In the genomic region with DNA sequence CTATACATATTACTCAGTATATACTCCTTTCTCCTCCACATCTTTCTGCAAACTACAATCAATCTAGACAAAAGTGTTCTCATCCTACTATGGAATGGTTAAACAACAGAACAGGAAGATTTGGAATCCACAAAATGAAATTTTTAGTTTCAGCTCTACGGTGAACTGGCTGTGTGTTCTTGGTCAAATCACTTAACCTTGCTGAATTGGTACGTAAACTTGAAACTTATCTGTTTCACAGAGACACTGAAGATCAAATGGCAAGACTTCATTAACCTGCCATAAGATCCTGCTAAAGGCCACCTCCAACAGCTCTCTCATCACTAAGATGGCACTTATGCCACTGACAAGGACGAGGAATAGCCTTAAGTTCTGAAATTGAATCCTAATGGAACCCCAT, we compare ENCODE assay signal across 11 cellular contexts. TPM values are rescaled to one million over a fixed set of nuclear protein-coding genes. Genes with fewer than 3 reads are reported as not detected.
A peak's percentile ranks its signal among the peaks of the same experiment; 100 is the strongest.
DNase-seq lines count a peak whose midpoint lies in the region; ATAC-seq, FAIRE-seq and TF ChIP-seq lines count a peak whose summit lies in the region.
"Had no signal": no experiment of that assay in that cellular context is flagged by ENCODE, and none has a peak within 500 bp of the region (broad histone marks: within the 10 kb centered on the region; RNA-seq: fewer than 3 reads in every experiment).

No MANE protein-coding gene starts in this region.

- no peaks in the 10 kb centered on the region for H3K27me3 ChIP-seq in keratinocyte (ENCODE audit: control insufficient read depth, extremely low read depth, insufficient read depth, low read length)
- peaks cover 7% of the 10 kb centered on the region for H3K27me3 ChIP-seq in suprapubic skin

- H3K9me3 Mint-ChIP-seq in activated naive CD4-positive, alpha-beta T cell treated with anti-CD3 and anti-CD28 coated beads for 36 hours, result peaks cover under 1% of the 10 kb centered on the region
- H3K9me3 Mint-ChIP-seq in activated T-helper 17 cell treated with anti-CD3 and anti-CD28 coated beads, Interleukin-2, amount 50 U/mL, for 72 hours, result no peaks in the 10 kb centered on the region

- H3K4me3 ChIP-seq in keratinocyte (ENCODE audit: control insufficient read depth in 2 of 3, extremely low read depth in 1 of 3, insufficient read depth in 2 of 3, low read depth in 1 of 3, low read length in 3 of 3) (peak overlapping the region; percentile 74 to 87 (median 85)), suprapubic skin (peak overlapping the region; percentile 86)

- DNase-seq in activated naive CD4-positive, alpha-beta T cell treated with anti-CD3 and anti-CD28 coated beads for 36 hours, result no peak
- DNase-seq in activated naive CD4-positive, alpha-beta T cell (lab: John Stamatoyannopoulos, UW), result no peak
- DNase-seq in keratinocyte (ENCODE audit: low read depth, low spot score) (no peak), suprapubic skin (ENCODE audit: low spot score in 2 of 2) (no peak), 8988T (no peak), SK-N-DZ (ENCODE audit: low spot score) (no peak)
- DNase-seq: foreskin melanocyte, WERI-Rb-1 had no signal

- no peak for TF ChIP-seq POLR2A in suprapubic skin (IDR thresholded peaks at IDR 0.05)

- peak overlapping the region; percentile 90 for H3K4me2 ChIP-seq in keratinocyte (ENCODE audit: control insufficient read depth, extremely low read depth, insufficient read depth, low read depth, low read length)

- peaks cover 6 to 13% of the 10 kb centered on the region in 2 experiments for H3K36me3 ChIP-seq in keratinocyte (ENCODE audit: control insufficient read depth in 2 of 2, extremely low read depth in 1 of 2, insufficient read depth in 2 of 2, low read length in 2 of 2)
- peaks cover 11% of the 10 kb centered on the region for H3K36me3 ChIP-seq in suprapubic skin

- dilution Hi-C loops in keratinocyte (cut with MboI; ENCODE audit: extremely low pct_ligation_motif_present, low sequenced_read_pairs), result no loop called here

- no peaks in the 10 kb centered on the region for H3K27me3 Mint-ChIP-seq in activated naive CD4-positive, alpha-beta T cell treated with anti-CD3 and anti-CD28 coated beads for 36 hours (ENCODE audit: low read depth)
- H3K27me3 Mint-ChIP-seq in activated T-helper 17 cell treated with anti-CD3 and anti-CD28 coated beads, Interleukin-2, amount 50 U/mL, for 72 hours, result no peaks in the 10 kb centered on the region

- H3K9me3 ChIP-seq in keratinocyte (ENCODE audit: control insufficient read depth, low read depth, low read length) (no peaks in the 10 kb centered on the region), suprapubic skin (no peaks in the 10 kb centered on the region)

- ATAC-seq in activated T-helper 17 cell treated with anti-CD3 and anti-CD28 coated beads, Interleukin-2, amount 50 U/mL, for 72 hours (replicated peaks), result no peak
- no peak for ATAC-seq in GM19035 (IDR thresholded peaks at IDR 0.05; ENCODE audit: unreplicated experiment)

- H3K36me3 Mint-ChIP-seq in activated naive CD4-positive, alpha-beta T cell treated with anti-CD3 and anti-CD28 coated beads for 36 hours (ENCODE audit: low read depth), result peaks cover 23% of the 10 kb centered on the region
- H3K36me3 Mint-ChIP-seq in activated T-helper 17 cell treated with anti-CD3 and anti-CD28 coated beads, Interleukin-2, amount 50 U/mL, for 72 hours (ENCODE audit: low read depth), result peaks cover 51% of the 10 kb centered on the region

- H3K4me1 Mint-ChIP-seq in activated naive CD4-positive, alpha-beta T cell treated with anti-CD3 and anti-CD28 coated beads for 36 hours (ENCODE audit: low read depth), result peaks cover 53% of the 10 kb centered on the region
- peaks cover 36% of the 10 kb centered on the region for H3K4me1 Mint-ChIP-seq in activated T-helper 17 cell treated with anti-CD3 and anti-CD28 coated beads, Interleukin-2, amount 50 U/mL, for 72 hours

- H3K27ac Mint-ChIP-seq in activated naive CD4-positive, alpha-beta T cell treated with anti-CD3 and anti-CD28 coated beads for 36 hours, result no peak overlapping the region
- H3K27ac Mint-ChIP-seq in activated T-helper 17 cell treated with anti-CD3 and anti-CD28 coated beads, Interleukin-2, amount 50 U/mL, for 72 hours, result peak overlapping the region; percentile 87

- CTCF ChIA-PET in activated naive CD4-positive, alpha-beta T cell treated with anti-CD3 and anti-CD28 coated beads for 36 hours (lab: Charles Lee), result interaction anchor here (0.5 to 2.6 kb wide), 4 partner anchors 9 to 248 kb away, joined by 3 to 9 read pairs (median 6); no protein-coding TSS in a partner anchor

- no peak for TF ChIP-seq CTCF in keratinocyte (optimal IDR thresholded peaks at IDR 0.05 in 1 of 3, IDR thresholded peaks at IDR 0.05 in 1 of 3, conservative IDR thresholded peaks at IDR 0.05 in 1 of 3; ENCODE audit: extremely low read depth in 1 of 3, insufficient read depth in 2 of 3, low read length in 3 of 3)
- TF ChIP-seq CTCF in suprapubic skin (IDR thresholded peaks at IDR 0.05), result no peak

- no peaks in the 10 kb centered on the region for H3K9me1 ChIP-seq in keratinocyte (ENCODE audit: control insufficient read depth, extremely low read depth, insufficient read depth, low read length)

- FAIRE-seq in keratinocyte (lab: Jason Lieb, UNC), result no peak

- peak overlapping the region; percentile 96 for H3K9ac ChIP-seq in keratinocyte (ENCODE audit: control insufficient read depth, extremely low read depth, insufficient read depth, low read length)

- TF ChIP-seq EP300 in suprapubic skin (IDR thresholded peaks at IDR 0.05), result no peak

- peaks cover 19% of the 10 kb centered on the region for H3K4me1 ChIP-seq in keratinocyte (ENCODE audit: control insufficient read depth, extremely low read depth, insufficient read depth, low read length)
- H3K4me1 ChIP-seq in suprapubic skin, result peaks cover 48% of the 10 kb centered on the region

- intact Hi-C loops in activated naive CD4-positive, alpha-beta T cell treated with anti-CD3 and anti-CD28 coated beads for 36 hours (cut with micrococcal nuclease), result no loop called here

- H3K4me3 Mint-ChIP-seq in activated naive CD4-positive, alpha-beta T cell treated with anti-CD3 and anti-CD28 coated beads for 36 hours, result peak overlapping the region; percentile 85
- peak overlapping the region; percentile 85 for H3K4me3 Mint-ChIP-seq in activated T-helper 17 cell treated with anti-CD3 and anti-CD28 coated beads, Interleukin-2, amount 50 U/mL, for 72 hours

- H4K20me1 ChIP-seq in keratinocyte (ENCODE audit: control insufficient read depth, extremely low read depth, insufficient read depth, low read length), result no peaks in the 10 kb centered on the region

- H3K27ac ChIP-seq in keratinocyte (ENCODE audit: control insufficient read depth, insufficient read depth, low read length) (no peak overlapping the region), suprapubic skin (no peak overlapping the region)

- no peak overlapping the region for H2AFZ ChIP-seq in keratinocyte (ENCODE audit: control insufficient read depth, low read length)

- 75% methylated on average over 3 of the region's 3 CpGs for WGBS in suprapubic skin

- peaks cover 60% of the 10 kb centered on the region for H3K79me2 ChIP-seq in keratinocyte (ENCODE audit: control insufficient read depth, insufficient read depth, low read length)

RNA-seq across cellular contexts. Expression of gene NUDCD3, which starts 1.5 kb away (rescaled TPM):
- 10 to 100 TPM; 81.1 to 81.8 TPM for total RNA-seq in activated naive CD4-positive, alpha-beta T cell treated with anti-CD3 and anti-CD28 coated beads for 36 hours
- 100 to 1,000 TPM in 1 of 2 donors, 10 to 100 TPM in 1; 96.4 to 101 TPM for total RNA-seq in activated T-helper 17 cell treated with anti-CD3 and anti-CD28 coated beads, Interleukin-2, amount 50 U/mL, for 72 hours
- 57.7 to 84.9 TPM (median 58.7 TPM) in 3 replicates for polyA plus RNA-seq in keratinocyte
- polyA plus RNA-seq in keratinocyte (2011; ENCODE audit: low read depth), result 82.8 TPM
- 59.3 and 68.2 TPM in 2 replicates for polyA plus RNA-seq in keratinocyte (2011; cell fraction: cytosol; rRNA removed)
- 131 and 147 TPM in 2 replicates for polyA plus RNA-seq in keratinocyte (2011; cell fraction: nucleus; rRNA removed)
- 55.7 and 78.2 TPM in 2 replicates for polyA plus RNA-seq in keratinocyte (2012; ENCODE audit: low replicate concordance)
- polyA minus RNA-seq in keratinocyte, result 72.5 to 154 TPM (median 118 TPM) in 3 replicates
- 51.2 TPM for polyA minus RNA-seq in keratinocyte (2011; cell fraction: cytosol; rRNA and poly(A)+ RNA removed)
- 43.6 and 89.9 TPM in 2 replicates for polyA minus RNA-seq in keratinocyte (2011; cell fraction: nucleus; rRNA and poly(A)+ RNA removed)
- total RNA-seq in suprapubic skin, result 100 to 1,000 TPM in 1 of 4 donors, 10 to 100 TPM in 3; 54.3 to 101 (median 64.4) TPM
- 51.3 and 58.5 TPM in 2 replicates for polyA plus RNA-seq in SK-N-DZ (2014; cell fraction: cytosol; rRNA removed)
- polyA plus RNA-seq in SK-N-DZ (2014; cell fraction: nucleus; rRNA removed), result 20.3 and 36.3 TPM in 2 replicates

RNA-seq across cellular contexts. Expression of gene NPC1L1, which starts 52.2 kb away (rescaled TPM):
- not detected for total RNA-seq in activated naive CD4-positive, alpha-beta T cell treated with anti-CD3 and anti-CD28 coated beads for 36 hours
- total RNA-seq in activated T-helper 17 cell treated with anti-CD3 and anti-CD28 coated beads, Interleukin-2, amount 50 U/mL, for 72 hours, result under 1 TPM in 1 of 2 donors, not detected in 1; 0.32 TPM
- polyA plus RNA-seq in keratinocyte, result 0.01 to 0.03 TPM in 2 of 3 replicates, not detected in the other
- polyA plus RNA-seq in keratinocyte (2011; ENCODE audit: low read depth), result 0.16 TPM
- polyA plus RNA-seq in keratinocyte (2011; cell fraction: cytosol; rRNA removed), result 0.02 TPM in 1 of 2 replicates, not detected in the other
- 0.03 TPM in 1 of 2 replicates, not detected in the other for polyA plus RNA-seq in keratinocyte (2011; cell fraction: nucleus; rRNA removed)
- polyA plus RNA-seq in keratinocyte (2012; ENCODE audit: low replicate concordance), result 0.02 and 0.37 TPM in 2 replicates
- polyA minus RNA-seq in keratinocyte, result not detected in 3 replicates
- not detected for polyA minus RNA-seq in keratinocyte (2011; cell fraction: cytosol; rRNA and poly(A)+ RNA removed)
- polyA minus RNA-seq in keratinocyte (2011; cell fraction: nucleus; rRNA and poly(A)+ RNA removed), result not detected in 2 replicates
- total RNA-seq in suprapubic skin, result under 1 TPM in 1 of 4 donors, not detected in 3; 0.24 TPM
- polyA plus RNA-seq in SK-N-DZ (2014; cell fraction: cytosol; rRNA removed), result not detected in 2 replicates
- polyA plus RNA-seq in SK-N-DZ (2014; cell fraction: nucleus; rRNA removed), result 0.10 and 0.14 TPM in 2 replicates
- total RNA-seq: LHCN-M2 had no signal
